ENCODE assay signal across 8 cellular contexts in genomic region chr12:29889737-29890136, GRCh38.
DNase-seq lines count a peak whose midpoint lies in the region; ATAC-seq and TF ChIP-seq lines count a peak whose summit lies in the region.

No MANE protein-coding gene starts in this region.

- H3K9ac ChIP-seq in adipocyte (ENCODE audit: low read length): no peak overlapping the region

- no peaks in the 10 kb centered on the region for H3K36me3 ChIP-seq in adipocyte (ENCODE audit: control insufficient read depth, insufficient read depth, low read length, severe bottlenecking)
- no peaks in the 10 kb centered on the region for H3K36me3 ChIP-seq in thoracic aorta

- H3K4me1 ChIP-seq in adipocyte (ENCODE audit: control insufficient read depth, insufficient read depth, low read length): no peaks in the 10 kb centered on the region
- H3K4me1 ChIP-seq in thoracic aorta (ENCODE audit: control insufficient read depth in 1 of 2, low read depth in 2 of 2): peaks cover 0 to 5% of the 10 kb centered on the region in 2 donors

- no peak overlapping the region for H3K27ac ChIP-seq in thoracic aorta

- no peaks in the 10 kb centered on the region for H3K27me3 ChIP-seq in adipocyte (replicated peaks; ENCODE audit: control insufficient read depth, insufficient read depth, low read length)
- no peaks in the 10 kb centered on the region for H3K27me3 ChIP-seq in thoracic aorta (replicated peaks; ENCODE audit: insufficient read depth)

- TF ChIP-seq CTCF in LNCaP clone FGC (IDR thresholded peaks at IDR 0.05; ENCODE audit: control insufficient read depth, extremely low read depth, insufficient read depth) (peak; percentile 37), thoracic aorta (IDR thresholded peaks at IDR 0.05) (peak; percentile 25)

- no peak for ATAC-seq in thoracic aorta (ENCODE audit: insufficient number of reproducible peaks, low FRiP score, low read depth)
- ATAC-seq in HG03097 (IDR thresholded peaks at IDR 0.05; ENCODE audit: low FRiP score, unreplicated experiment): no peak
- no peak for ATAC-seq in GM18907 (IDR thresholded peaks at IDR 0.05; ENCODE audit: unreplicated experiment)

- no peaks in the 10 kb centered on the region for H3K9me3 ChIP-seq in adipocyte (ENCODE audit: control insufficient read depth, low read length)
- no peaks in the 10 kb centered on the region for H3K9me3 ChIP-seq in thoracic aorta

- H3K4me3 ChIP-seq in LNCaP clone FGC (ENCODE audit: low read depth, low read length) (no peak overlapping the region), adipocyte (ENCODE audit: low read length) (no peak overlapping the region), thoracic aorta (no peak overlapping the region)

- DNase-seq in GM04504 (ENCODE audit: low read depth) (peak; percentile 1), LNCaP clone FGC (ENCODE audit: low read depth) (peak; percentile 1), adipocyte (ENCODE audit: low read depth) (peak; percentile 47), iPS-NIHi7 (ENCODE audit: extremely low spot score) (peak; percentile 72), thoracic aorta (ENCODE audit: low spot score) (no peak), NCI-H2081 (lab: John Stamatoyannopoulos, UW) (no peak)

Comparison
In these comparisons a context has a peak if more than half of its experiments do, and no peak if none do; other contexts are left out.
1. DNase-seq: peak in GM04504 (single experiment), LNCaP clone FGC (single experiment), adipocyte (single experiment) and iPS-NIHi7 (single experiment); none in thoracic aorta (single experiment) and NCI-H2081 (0 of 2).